Comparison of ENCODE assay signal across 1 cellular context in the genomic region with DNA sequence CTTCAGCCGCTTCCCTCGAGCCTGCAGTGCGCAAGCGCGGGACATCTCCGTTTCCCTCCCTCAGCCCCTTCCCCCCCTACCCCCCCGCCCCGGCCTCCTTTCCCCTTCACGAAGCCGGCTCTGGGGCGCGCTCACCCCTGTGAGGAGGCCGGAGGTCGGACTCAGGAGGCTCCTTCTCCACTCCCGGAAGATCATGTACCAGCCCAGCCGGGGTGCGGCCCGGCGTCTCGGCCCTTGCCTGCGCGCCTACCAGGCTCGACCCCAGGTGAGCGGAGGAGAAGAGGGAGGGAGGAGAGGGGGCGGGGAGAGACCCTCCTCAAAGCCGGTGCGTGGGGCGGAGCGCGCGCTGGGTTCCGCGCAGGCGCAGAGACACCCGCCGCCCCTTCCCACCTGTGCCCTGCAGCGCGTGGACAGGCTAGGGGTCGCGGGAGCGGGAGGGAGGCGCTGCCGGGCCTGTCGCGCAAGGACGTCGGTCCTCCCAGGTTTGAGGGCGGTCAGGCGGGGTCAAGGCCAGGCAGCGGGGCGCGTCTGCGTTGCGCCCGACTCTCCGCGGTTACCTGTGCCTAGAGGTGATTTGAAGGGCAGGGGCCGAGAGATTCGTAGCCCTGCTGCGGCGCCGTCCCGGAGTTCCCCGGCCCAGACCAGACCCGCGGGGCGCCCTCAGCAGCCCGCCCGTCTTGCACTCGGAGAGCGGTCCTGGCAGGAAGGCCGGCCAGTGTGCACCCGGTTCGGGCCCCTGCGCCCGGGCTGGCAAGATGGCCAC.
TF ChIP-seq lines count a peak whose summit lies in the region.

A gene with protein sequence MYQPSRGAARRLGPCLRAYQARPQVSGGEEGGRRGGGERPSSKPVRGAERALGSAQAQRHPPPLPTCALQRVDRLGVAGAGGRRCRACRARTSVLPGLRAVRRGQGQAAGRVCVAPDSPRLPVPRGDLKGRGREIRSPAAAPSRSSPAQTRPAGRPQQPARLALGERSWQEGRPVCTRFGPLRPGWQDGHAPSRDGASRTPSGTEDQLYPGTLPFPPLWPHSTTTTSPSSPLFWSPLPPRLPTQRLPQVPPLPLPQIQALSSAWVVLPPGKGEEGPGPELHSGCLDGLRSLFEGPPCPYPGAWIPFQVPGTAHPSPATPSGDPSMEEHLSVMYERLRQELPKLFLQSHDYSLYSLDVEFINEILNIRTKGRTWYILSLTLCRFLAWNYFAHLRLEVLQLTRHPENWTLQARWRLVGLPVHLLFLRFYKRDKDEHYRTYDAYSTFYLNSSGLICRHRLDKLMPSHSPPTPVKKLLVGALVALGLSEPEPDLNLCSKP (plus strand): TSS at position 95 of the 763 bp plus-strand sequence. CDS start 99 bp downstream, at position 194.

TF ChIP-seq in HepG2, 621 proteins besides CTCF, POLR2A, EP300 and RAD21 (continued from another document and continues in another):
- TF ChIP-seq, protein P1, sequence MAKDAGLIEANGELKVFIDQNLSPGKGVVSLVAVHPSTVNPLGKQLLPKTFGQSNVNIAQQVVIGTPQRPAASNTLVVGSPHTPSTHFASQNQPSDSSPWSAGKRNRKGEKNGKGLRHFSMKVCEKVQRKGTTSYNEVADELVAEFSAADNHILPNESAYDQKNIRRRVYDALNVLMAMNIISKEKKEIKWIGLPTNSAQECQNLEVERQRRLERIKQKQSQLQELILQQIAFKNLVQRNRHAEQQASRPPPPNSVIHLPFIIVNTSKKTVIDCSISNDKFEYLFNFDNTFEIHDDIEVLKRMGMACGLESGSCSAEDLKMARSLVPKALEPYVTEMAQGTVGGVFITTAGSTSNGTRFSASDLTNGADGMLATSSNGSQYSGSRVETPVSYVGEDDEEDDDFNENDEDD (CRISPR knock-in tag; IDR thresholded peaks at IDR 0.05; ENCODE audit: borderline replicate concordance) = peak; percentile 91
- TF ChIP-seq GTF2F1 (IDR thresholded peaks at IDR 0.05; ENCODE audit: low read length) = 0 out of 2 replicates have a peak, but pooled peaks have one; percentile 14
- peak; percentile 88; the same call in 1 of the 2 replicates for TF ChIP-seq ZNF790 (CRISPR knock-in tag; IDR thresholded peaks at IDR 0.05; ENCODE audit: borderline replicate concordance)
- TF ChIP-seq ADNP (CRISPR knock-in tag; IDR thresholded peaks at IDR 0.05) = 0 out of 2 replicates have a peak, but pooled peaks have one; percentile 33
- TF ChIP-seq, protein P2, sequence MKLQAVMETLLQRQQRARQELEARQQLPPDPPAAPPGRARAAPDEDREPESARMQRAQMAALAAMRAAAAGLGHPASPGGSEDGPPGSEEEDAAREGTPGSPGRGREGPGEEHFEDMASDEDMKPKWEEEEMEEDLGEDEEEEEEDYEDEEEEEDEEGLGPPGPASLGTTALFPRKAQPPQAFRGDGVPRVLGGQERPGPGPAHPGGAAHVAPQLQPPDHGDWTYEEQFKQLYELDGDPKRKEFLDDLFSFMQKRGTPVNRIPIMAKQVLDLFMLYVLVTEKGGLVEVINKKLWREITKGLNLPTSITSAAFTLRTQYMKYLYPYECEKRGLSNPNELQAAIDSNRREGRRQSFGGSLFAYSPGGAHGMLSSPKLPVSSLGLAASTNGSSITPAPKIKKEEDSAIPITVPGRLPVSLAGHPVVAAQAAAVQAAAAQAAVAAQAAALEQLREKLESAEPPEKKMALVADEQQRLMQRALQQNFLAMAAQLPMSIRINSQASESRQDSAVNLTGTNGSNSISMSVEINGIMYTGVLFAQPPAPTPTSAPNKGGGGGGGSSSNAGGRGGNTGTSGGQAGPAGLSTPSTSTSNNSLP (IDR thresholded peaks at IDR 0.05; ENCODE audit: low read depth, low read length) = no peak
- peak; percentile 99 for TF ChIP-seq RBFOX2 (IDR thresholded peaks at IDR 0.05; ENCODE audit: low read depth, low read length)
- peak; percentile 93; the same call in 1 of the 2 replicates for TF ChIP-seq ZSCAN20 (CRISPR knock-in tag; IDR thresholded peaks at IDR 0.05; ENCODE audit: borderline replicate concordance)
- TF ChIP-seq ZC3H13 (CRISPR knock-in tag; IDR thresholded peaks at IDR 0.05) = no peak; the same call in 1 of the 2 replicates
- no peak for TF ChIP-seq ZNF326 (CRISPR knock-in tag; IDR thresholded peaks at IDR 0.05; ENCODE audit: borderline replicate concordance)
- TF ChIP-seq SIX4 (CRISPR knock-in tag; IDR thresholded peaks at IDR 0.05) = no peak; the same call in 1 of the 2 replicates
- TF ChIP-seq, protein P3, sequence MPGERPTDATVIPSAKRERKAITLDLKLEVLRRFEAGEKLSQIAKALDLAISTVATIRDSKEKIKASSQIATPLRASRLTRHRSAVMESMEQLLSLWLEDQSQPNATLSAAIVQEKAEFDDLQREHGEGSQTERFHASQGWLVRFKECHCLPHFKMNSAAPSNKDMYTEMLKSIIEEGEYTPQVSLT (CRISPR knock-in tag; IDR thresholded peaks at IDR 0.05; ENCODE audit: borderline replicate concordance, low read depth) = no peak
- peak; percentile 54 for TF ChIP-seq TEAD3 (CRISPR knock-in tag; optimal IDR thresholded peaks at IDR 0.05; ENCODE audit: borderline replicate concordance)
- TF ChIP-seq, protein P4, sequence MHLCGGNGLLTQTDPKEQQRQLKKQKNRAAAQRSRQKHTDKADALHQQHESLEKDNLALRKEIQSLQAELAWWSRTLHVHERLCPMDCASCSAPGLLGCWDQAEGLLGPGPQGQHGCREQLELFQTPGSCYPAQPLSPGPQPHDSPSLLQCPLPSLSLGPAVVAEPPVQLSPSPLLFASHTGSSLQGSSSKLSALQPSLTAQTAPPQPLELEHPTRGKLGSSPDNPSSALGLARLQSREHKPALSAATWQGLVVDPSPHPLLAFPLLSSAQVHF (CRISPR knock-in tag; IDR thresholded peaks at IDR 0.05) = peak; percentile 88; the same call in 1 of the 2 replicates
- TF ChIP-seq ZNF350 (CRISPR knock-in tag; IDR thresholded peaks at IDR 0.05; ENCODE audit: borderline replicate concordance, low read depth) = peak; percentile 89
- TF ChIP-seq, protein P5, sequence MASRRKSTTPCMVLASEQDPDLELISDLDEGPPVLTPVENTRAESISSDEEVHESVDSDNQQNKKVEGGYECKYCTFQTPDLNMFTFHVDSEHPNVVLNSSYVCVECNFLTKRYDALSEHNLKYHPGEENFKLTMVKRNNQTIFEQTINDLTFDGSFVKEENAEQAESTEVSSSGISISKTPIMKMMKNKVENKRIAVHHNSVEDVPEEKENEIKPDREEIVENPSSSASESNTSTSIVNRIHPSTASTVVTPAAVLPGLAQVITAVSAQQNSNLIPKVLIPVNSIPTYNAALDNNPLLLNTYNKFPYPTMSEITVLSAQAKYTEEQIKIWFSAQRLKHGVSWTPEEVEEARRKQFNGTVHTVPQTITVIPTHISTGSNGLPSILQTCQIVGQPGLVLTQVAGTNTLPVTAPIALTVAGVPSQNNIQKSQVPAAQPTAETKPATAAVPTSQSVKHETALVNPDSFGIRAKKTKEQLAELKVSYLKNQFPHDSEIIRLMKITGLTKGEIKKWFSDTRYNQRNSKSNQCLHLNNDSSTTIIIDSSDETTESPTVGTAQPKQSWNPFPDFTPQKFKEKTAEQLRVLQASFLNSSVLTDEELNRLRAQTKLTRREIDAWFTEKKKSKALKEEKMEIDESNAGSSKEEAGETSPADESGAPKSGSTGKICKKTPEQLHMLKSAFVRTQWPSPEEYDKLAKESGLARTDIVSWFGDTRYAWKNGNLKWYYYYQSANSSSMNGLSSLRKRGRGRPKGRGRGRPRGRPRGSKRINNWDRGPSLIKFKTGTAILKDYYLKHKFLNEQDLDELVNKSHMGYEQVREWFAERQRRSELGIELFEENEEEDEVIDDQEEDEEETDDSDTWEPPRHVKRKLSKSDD (CRISPR knock-in tag; IDR thresholded peaks at IDR 0.05; ENCODE audit: low read depth) = no peak
- no peak for TF ChIP-seq SP2 (CRISPR knock-in tag; IDR thresholded peaks at IDR 0.05)
- no peak for TF ChIP-seq STAG1 (CRISPR knock-in tag; IDR thresholded peaks at IDR 0.05)
- TF ChIP-seq, protein P6, sequence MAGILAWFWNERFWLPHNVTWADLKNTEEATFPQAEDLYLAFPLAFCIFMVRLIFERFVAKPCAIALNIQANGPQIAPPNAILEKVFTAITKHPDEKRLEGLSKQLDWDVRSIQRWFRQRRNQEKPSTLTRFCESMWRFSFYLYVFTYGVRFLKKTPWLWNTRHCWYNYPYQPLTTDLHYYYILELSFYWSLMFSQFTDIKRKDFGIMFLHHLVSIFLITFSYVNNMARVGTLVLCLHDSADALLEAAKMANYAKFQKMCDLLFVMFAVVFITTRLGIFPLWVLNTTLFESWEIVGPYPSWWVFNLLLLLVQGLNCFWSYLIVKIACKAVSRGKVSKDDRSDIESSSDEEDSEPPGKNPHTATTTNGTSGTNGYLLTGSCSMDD (CRISPR knock-in tag; IDR thresholded peaks at IDR 0.05) = no peak
- TF ChIP-seq BCL6 (CRISPR knock-in tag; IDR thresholded peaks at IDR 0.05) = peak; percentile 83
- peak; percentile 93; the same call in 1 of the 2 replicates for TF ChIP-seq IRF2 (CRISPR knock-in tag; IDR thresholded peaks at IDR 0.05)
- TF ChIP-seq, protein P7, sequence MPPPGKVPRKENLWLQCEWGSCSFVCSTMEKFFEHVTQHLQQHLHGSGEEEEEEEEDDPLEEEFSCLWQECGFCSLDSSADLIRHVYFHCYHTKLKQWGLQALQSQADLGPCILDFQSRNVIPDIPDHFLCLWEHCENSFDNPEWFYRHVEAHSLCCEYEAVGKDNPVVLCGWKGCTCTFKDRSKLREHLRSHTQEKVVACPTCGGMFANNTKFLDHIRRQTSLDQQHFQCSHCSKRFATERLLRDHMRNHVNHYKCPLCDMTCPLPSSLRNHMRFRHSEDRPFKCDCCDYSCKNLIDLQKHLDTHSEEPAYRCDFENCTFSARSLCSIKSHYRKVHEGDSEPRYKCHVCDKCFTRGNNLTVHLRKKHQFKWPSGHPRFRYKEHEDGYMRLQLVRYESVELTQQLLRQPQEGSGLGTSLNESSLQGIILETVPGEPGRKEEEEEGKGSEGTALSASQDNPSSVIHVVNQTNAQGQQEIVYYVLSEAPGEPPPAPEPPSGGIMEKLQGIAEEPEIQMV (CRISPR knock-in tag; IDR thresholded peaks at IDR 0.05; ENCODE audit: low read depth) = peak; percentile 84
- TF ChIP-seq, protein P8, sequence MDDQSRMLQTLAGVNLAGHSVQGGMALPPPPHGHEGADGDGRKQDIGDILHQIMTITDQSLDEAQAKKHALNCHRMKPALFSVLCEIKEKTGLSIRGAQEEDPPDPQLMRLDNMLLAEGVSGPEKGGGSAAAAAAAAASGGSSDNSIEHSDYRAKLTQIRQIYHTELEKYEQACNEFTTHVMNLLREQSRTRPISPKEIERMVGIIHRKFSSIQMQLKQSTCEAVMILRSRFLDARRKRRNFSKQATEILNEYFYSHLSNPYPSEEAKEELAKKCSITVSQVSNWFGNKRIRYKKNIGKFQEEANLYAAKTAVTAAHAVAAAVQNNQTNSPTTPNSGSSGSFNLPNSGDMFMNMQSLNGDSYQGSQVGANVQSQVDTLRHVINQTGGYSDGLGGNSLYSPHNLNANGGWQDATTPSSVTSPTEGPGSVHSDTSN (CRISPR knock-in tag; IDR thresholded peaks at IDR 0.05; ENCODE audit: borderline replicate concordance) = peak; percentile 82; the same call in 1 of the 2 replicates
- TF ChIP-seq NFYC (CRISPR knock-in tag; IDR thresholded peaks at IDR 0.05) = 0 out of 2 replicates have a peak, but pooled peaks have one; percentile 14
- no peak for TF ChIP-seq PHB2 (IDR thresholded peaks at IDR 0.05; ENCODE audit: partially characterized antibody)
- TF ChIP-seq, protein P9, sequence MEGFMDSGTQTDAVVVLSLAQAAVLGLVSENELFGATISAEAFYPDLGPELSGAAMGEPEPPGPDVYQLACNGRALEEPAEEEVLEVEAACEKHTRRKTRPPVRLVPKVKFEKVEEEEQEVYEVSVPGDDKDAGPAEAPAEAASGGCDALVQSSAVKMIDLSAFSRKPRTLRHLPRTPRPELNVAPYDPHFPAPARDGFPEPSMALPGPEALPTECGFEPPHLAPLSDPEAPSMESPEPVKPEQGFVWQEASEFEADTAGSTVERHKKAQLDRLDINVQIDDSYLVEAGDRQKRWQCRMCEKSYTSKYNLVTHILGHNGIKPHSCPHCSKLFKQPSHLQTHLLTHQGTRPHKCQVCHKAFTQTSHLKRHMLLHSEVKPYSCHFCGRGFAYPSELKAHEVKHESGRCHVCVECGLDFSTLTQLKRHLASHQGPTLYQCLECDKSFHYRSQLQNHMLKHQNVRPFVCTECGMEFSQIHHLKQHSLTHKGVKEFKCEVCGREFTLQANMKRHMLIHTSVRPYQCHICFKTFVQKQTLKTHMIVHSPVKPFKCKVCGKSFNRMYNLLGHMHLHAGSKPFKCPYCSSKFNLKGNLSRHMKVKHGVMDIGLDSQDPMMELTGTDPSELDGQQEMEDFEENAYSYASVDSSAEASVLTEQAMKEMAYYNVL (CRISPR knock-in tag; IDR thresholded peaks at IDR 0.05; ENCODE audit: borderline replicate concordance) = peak; percentile 92
- TF ChIP-seq, protein P10, sequence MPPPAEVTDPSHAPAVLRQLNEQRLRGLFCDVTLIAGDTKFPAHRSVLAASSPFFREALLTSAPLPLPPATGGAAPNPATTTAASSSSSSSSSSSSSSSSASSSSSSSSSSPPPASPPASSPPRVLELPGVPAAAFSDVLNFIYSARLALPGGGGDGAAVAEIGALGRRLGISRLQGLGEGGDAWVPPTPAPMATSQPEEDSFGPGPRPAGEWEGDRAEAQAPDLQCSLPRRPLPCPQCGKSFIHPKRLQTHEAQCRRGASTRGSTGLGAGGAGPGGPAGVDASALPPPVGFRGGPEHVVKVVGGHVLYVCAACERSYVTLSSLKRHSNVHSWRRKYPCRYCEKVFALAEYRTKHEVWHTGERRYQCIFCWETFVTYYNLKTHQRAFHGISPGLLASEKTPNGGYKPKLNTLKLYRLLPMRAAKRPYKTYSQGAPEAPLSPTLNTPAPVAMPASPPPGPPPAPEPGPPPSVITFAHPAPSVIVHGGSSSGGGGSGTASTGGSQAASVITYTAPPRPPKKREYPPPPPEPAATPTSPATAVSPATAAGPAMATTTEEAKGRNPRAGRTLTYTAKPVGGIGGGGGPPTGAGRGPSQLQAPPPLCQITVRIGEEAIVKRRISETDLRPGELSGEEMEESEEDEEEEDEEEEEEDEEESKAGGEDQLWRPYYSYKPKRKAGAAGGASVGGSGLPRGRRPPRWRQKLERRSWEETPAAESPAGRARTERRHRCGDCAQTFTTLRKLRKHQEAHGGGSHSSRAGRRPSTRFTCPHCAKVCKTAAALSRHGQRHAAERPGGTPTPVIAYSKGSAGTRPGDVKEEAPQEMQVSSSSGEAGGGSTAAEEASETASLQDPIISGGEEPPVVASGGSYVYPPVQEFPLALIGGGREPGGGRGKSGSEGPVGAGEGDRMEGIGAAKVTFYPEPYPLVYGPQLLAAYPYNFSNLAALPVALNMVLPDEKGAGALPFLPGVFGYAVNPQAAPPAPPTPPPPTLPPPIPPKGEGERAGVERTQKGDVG (CRISPR knock-in tag; IDR thresholded peaks at IDR 0.05; ENCODE audit: borderline replicate concordance) = peak; percentile 99
